ENCODE assay signal across 7 cellular contexts in the genomic region with DNA sequence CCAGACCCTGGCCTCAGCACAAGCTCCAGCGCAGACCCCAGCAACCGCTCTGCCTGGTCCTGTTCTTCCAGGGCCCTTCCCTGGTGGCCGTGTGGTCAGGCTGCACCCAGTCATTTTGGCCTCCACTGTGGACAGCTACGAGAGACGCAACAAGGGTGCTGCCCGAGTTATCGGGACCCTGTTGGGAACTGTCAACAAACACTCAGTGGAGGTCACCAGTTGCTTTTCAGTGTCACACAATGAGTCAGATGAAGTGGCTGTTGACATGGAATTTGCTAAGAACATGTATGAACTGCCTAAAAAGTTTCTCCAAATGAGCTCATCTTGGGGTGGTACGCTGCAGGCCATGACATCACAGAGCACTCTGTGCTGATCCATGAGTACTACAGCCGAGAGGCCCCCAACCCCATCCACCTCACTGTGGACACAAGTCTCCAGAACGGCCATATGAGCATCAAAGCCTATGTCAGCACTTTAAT.
A peak's percentile ranks its signal among the peaks of the same experiment; 100 is the strongest.
DNase-seq lines count a peak whose midpoint lies in the region; ATAC-seq, FAIRE-seq and TF ChIP-seq lines count a peak whose summit lies in the region.
"Not testable (repeated sequence)": the region's sequence is repeated elsewhere in the genome, so short reads cannot be mapped to it uniquely, and the experiment has no call there.

No MANE protein-coding gene starts in this region.

- POLR2A ChIA-PET in K562 (lab: Yijun Ruan, JAX) = not testable (repeated sequence)

- TF ChIP-seq EP300 in K562 (IDR thresholded peaks at IDR 0.05; ENCODE audit: low read length) = not testable (repeated sequence)

- H3K4me3 ChIP-seq in K562, lung: not testable (repeated sequence)
- H3K4me3 ChIP-seq in iPS-15b (ENCODE audit: low read depth, low read length) = peak overlapping the region; percentile 11

- H3K4me3 Mint-ChIP-seq in stimulated activated naive CD8-positive, alpha-beta T cell treated with anti-CD3 and anti-CD28 coated beads, Interleukin-15, amount 100 ng/mL, for 72 hours = not testable (repeated sequence)

- not testable (repeated sequence) for H3K27ac ChIP-seq in K562 (ENCODE audit: extremely low read depth, low read depth, low read length); lung (ENCODE audit: low read depth in 1 of 2, low read length in 1 of 2)

- in situ Hi-C loops in K562 (cut with MboI) = loop anchor here (5.0 kb wide), 1 partner anchor 242 kb away; no protein-coding TSS in a partner anchor

- H3K9me1 ChIP-seq in K562 (ENCODE audit: control insufficient read depth, insufficient read depth, low read length) = not testable (repeated sequence)

- not testable (repeated sequence) for H3K79me2 ChIP-seq in K562 (ENCODE audit: control insufficient read depth, insufficient read depth, low read length)

- not testable (repeated sequence) for TF ChIP-seq CTCF in GM10266 (IDR thresholded peaks at IDR 0.05; ENCODE audit: control insufficient read depth, insufficient read depth, low read depth, missing control alignments); K562 (IDR thresholded peaks at IDR 0.05 in 2 of 3, conservative IDR thresholded peaks at IDR 0.05 in 1 of 3; ENCODE audit: insufficient read depth in 2 of 3, low read depth in 1 of 3, low read length in 3 of 3); lung (IDR thresholded peaks at IDR 0.05; ENCODE audit: control extremely low read depth, extremely low read depth)

- not testable (repeated sequence) for H3K4me1 Mint-ChIP-seq in stimulated activated naive CD8-positive, alpha-beta T cell treated with anti-CD3 and anti-CD28 coated beads, Interleukin-15, amount 100 ng/mL, for 72 hours

- H3K9me3 ChIP-seq in K562 (replicated peaks; ENCODE audit: control insufficient read depth, insufficient read depth, low read depth, low read length) = not testable (repeated sequence)
- H3K9me3 ChIP-seq in iPS-15b (ENCODE audit: control insufficient read depth, insufficient read depth, low read length) (peaks cover 67% of the 10 kb centered on the region), lung (ENCODE audit: control insufficient read depth in 2 of 2, insufficient read depth in 1 of 2, low read length in 1 of 2) (peaks cover 9 to 19% of the 10 kb centered on the region in 2 donors)

- ATAC-seq in K562 (peak; percentile 51), Right ventricle myocardium inferior (peak; percentile 14)
- ATAC-seq in lung (ENCODE audit: insufficient read depth, low FRiP score) = not testable (repeated sequence)
- peak; percentile 21 for ATAC-seq in stimulated activated naive CD8-positive, alpha-beta T cell treated with anti-CD3 and anti-CD28 coated beads, Interleukin-15, amount 100 ng/mL, for 72 hours

- not testable (repeated sequence) for H3K36me3 ChIP-seq in K562 (ENCODE audit: control insufficient read depth, insufficient read depth, low read length); iPS-15b (ENCODE audit: control insufficient read depth, insufficient read depth, low read length); lung (ENCODE audit: control insufficient read depth in 2 of 2, insufficient read depth in 2 of 2, low read length in 2 of 2)

- H3K9ac ChIP-seq in K562 (ENCODE audit: insufficient read depth in 1 of 2, low read depth in 2 of 2, low read length in 2 of 2); iPS-15b (ENCODE audit: low read depth, low read length): not testable (repeated sequence)

- WGBS in K562 (ENCODE audit: insufficient coverage, low coverage, missing lambda C conversion rate) = 18% methylated on average over 10 of the region's 10 CpGs
- 77% methylated on average over 10 of the region's 10 CpGs for WGBS in lung, 2 donors

- H3K27ac Mint-ChIP-seq in stimulated activated naive CD8-positive, alpha-beta T cell treated with anti-CD3 and anti-CD28 coated beads, Interleukin-15, amount 100 ng/mL, for 72 hours = not testable (repeated sequence)

- not testable (repeated sequence) for H4K20me1 ChIP-seq in K562 (replicated peaks; ENCODE audit: control insufficient read depth, insufficient read depth, low read length)

- not testable (repeated sequence) for H3K27me3 Mint-ChIP-seq in stimulated activated naive CD8-positive, alpha-beta T cell treated with anti-CD3 and anti-CD28 coated beads, Interleukin-15, amount 100 ng/mL, for 72 hours

- H2AFZ ChIP-seq in K562 (ENCODE audit: low read depth, low read length) = not testable (repeated sequence)

- FAIRE-seq in K562 (lab: Jason Lieb, UNC) = not testable (repeated sequence)

- not testable (repeated sequence) for H3K4me1 ChIP-seq in K562 (replicated peaks in 1 of 2; ENCODE audit: control insufficient read depth in 2 of 2, insufficient read depth in 2 of 2, low read length in 2 of 2); iPS-15b (ENCODE audit: control insufficient read depth, insufficient read depth, low read length); lung (ENCODE audit: control insufficient read depth in 2 of 2, insufficient read depth in 2 of 2, low read length in 2 of 2)

- BruUV-seq in K562 (replicated peaks; lab: Mats Ljungman, UMichigan) = not testable (repeated sequence)

- TF ChIP-seq RAD21 in K562 (CRISPR knock-in tag; conservative IDR thresholded peaks at IDR 0.05 in 1 of 2, IDR thresholded peaks at IDR 0.05 in 1 of 2) = not testable (repeated sequence)

- TF ChIP-seq POLR2A in K562 (conservative IDR thresholded peaks at IDR 0.05) = not testable (repeated sequence)

- CTCF ChIA-PET in K562 (lab: Yijun Ruan, JAX; ENCODE audit: low intra/inter-chr PET ratio) = not testable (repeated sequence)

- intact Hi-C loops in K562 (cut with micrococcal nuclease); Right ventricle myocardium inferior (cut with DNase I); posterior vena cava (cut with DNase I): not testable (repeated sequence)

- peak; percentile 4 for DNase-seq in GM10266 (ENCODE audit: extremely low spot score)
- DNase-seq in K562 (ENCODE audit: extremely low read depth in 1 of 4, low spot score in 3 of 4); stimulated activated naive CD8-positive, alpha-beta T cell treated with anti-CD3 and anti-CD28 coated beads, Interleukin-15, amount 100 ng/mL, for 72 hours: not testable (repeated sequence)
- peak; percentile 78 for DNase-seq in Right ventricle myocardium inferior (ENCODE audit: missing footprints)
- peak; percentile 49 for DNase-seq in lung (ENCODE audit: low spot score)
- DNase-seq in posterior vena cava (ENCODE audit: low spot score) = peak; percentile 88

- not testable (repeated sequence) for H3K4me2 ChIP-seq in K562 (ENCODE audit: insufficient read depth, low read length)

- H3K9me3 Mint-ChIP-seq in stimulated activated naive CD8-positive, alpha-beta T cell treated with anti-CD3 and anti-CD28 coated beads, Interleukin-15, amount 100 ng/mL, for 72 hours = peaks cover 44 to 64% of the 10 kb centered on the region in 2 donors

- not testable (repeated sequence) for H3K27me3 ChIP-seq in K562 (ENCODE audit: control insufficient read depth in 2 of 2, insufficient read depth in 2 of 2, low read length in 2 of 2); iPS-15b (ENCODE audit: control insufficient read depth, insufficient read depth, low read length); lung (ENCODE audit: control insufficient read depth, insufficient read depth)
